ENCODE assay signal across 9 cellular contexts in genomic region chr1:41810446-41810845, GRCh38.
A peak's percentile ranks its signal among the peaks of the same experiment; 100 is the strongest.
DNase-seq lines count a peak whose midpoint lies in the region; ATAC-seq and TF ChIP-seq lines count a peak whose summit lies in the region.
"Had no signal": no experiment of that assay in that cellular context is flagged by ENCODE, and none has a peak within 500 bp of the region (broad histone marks: within the 10 kb centered on the region; RNA-seq: fewer than 3 reads in every experiment).

No MANE protein-coding gene starts in this region.

- CTCF ChIA-PET in Calu3 (lab: Charles Lee), result no interaction called here

- no peaks in the 10 kb centered on the region for H3K9me3 Mint-ChIP-seq in Calu3 (ENCODE audit: low read depth, unreplicated experiment)
- H3K9me3 Mint-ChIP-seq in activated T-cell treated with anti-CD3 and anti-CD28 coated beads, Interleukin-2, amount 50 U/mL, for 4 hours, result peaks cover 4% of the 10 kb centered on the region

- no peak for ATAC-seq in activated T-cell treated with anti-CD3 and anti-CD28 coated beads, Interleukin-2, amount 50 U/mL, for 4 hours
- ATAC-seq: mucosa of descending colon had no signal

- H3K36me3 Mint-ChIP-seq in Calu3 (ENCODE audit: insufficient read depth, unreplicated experiment), result no peaks in the 10 kb centered on the region
- H3K36me3 Mint-ChIP-seq in activated T-cell treated with anti-CD3 and anti-CD28 coated beads, Interleukin-2, amount 50 U/mL, for 4 hours (ENCODE audit: insufficient read depth), result no peaks in the 10 kb centered on the region

- no peaks in the 10 kb centered on the region for H3K27me3 Mint-ChIP-seq in Calu3 (ENCODE audit: unreplicated experiment)
- H3K27me3 Mint-ChIP-seq in activated T-cell treated with anti-CD3 and anti-CD28 coated beads, Interleukin-2, amount 50 U/mL, for 4 hours (ENCODE audit: low read depth), result no peaks in the 10 kb centered on the region

- DNase-seq in Calu3 (peak; percentile 21), LHCN-M2 (ENCODE audit: low read depth) (peak; percentile 57), kidney glomerular epithelial cell (lab: John Stamatoyannopoulos, UW) (peak; percentile 6), NCI-H69 (lab: John Stamatoyannopoulos, UW) (no peak), DMS153 treated with DMSO at 0.1 percent for 48 hours (lab: John Stamatoyannopoulos, UW; ENCODE audit: unreplicated experiment) (no peak), middle frontal gyrus (ENCODE audit: extremely low spot score, low spot score) (no peak), pons (ENCODE audit: low spot score) (no peak)
- peak; percentile 16 for DNase-seq in activated T-cell treated with anti-CD3 and anti-CD28 coated beads, Interleukin-2, amount 50 U/mL, for 4 hours

- intact Hi-C loops in Calu3 (cut with micrococcal nuclease; ENCODE audit: unreplicated experiment), result loop anchor here (10.0 kb wide), 1 partner anchor 224 kb away; no protein-coding TSS in a partner anchor

- TF ChIP-seq CTCF in Calu3 (IDR thresholded peaks at IDR 0.05; ENCODE audit: unreplicated experiment), result no peak

- no peak overlapping the region for H3K4me3 Mint-ChIP-seq in Calu3 (ENCODE audit: low read depth, unreplicated experiment)
- no peak overlapping the region for H3K4me3 Mint-ChIP-seq in activated T-cell treated with anti-CD3 and anti-CD28 coated beads, Interleukin-2, amount 50 U/mL, for 4 hours

- H3K4me1 Mint-ChIP-seq in Calu3 (ENCODE audit: low read depth, unreplicated experiment), result peaks cover 26% of the 10 kb centered on the region
- peaks cover 65% of the 10 kb centered on the region for H3K4me1 Mint-ChIP-seq in activated T-cell treated with anti-CD3 and anti-CD28 coated beads, Interleukin-2, amount 50 U/mL, for 4 hours (ENCODE audit: low read depth)

- H3K27ac Mint-ChIP-seq in Calu3 (ENCODE audit: unreplicated experiment), result no peak overlapping the region

- BruUV-seq in Calu3 (replicated peaks; lab: Mats Ljungman, UMichigan), result no TSS peak

Comparison
In these comparisons a context has a peak if more than half of its experiments do, and no peak if none do; other contexts are left out.
1. DNase-seq: peak in Calu3 (single experiment), LHCN-M2 (single experiment), activated T-cell treated with anti-CD3 and anti-CD28 coated beads, Interleukin-2, amount 50 U/mL, for 4 hours (single experiment) and kidney glomerular epithelial cell (single experiment); none in NCI-H69 (single experiment), DMS153 treated with DMSO at 0.1 percent for 48 hours (single experiment), middle frontal gyrus (single experiment) and pons (single experiment).